ENCODE assay signal across 33 cellular contexts in the genomic region with DNA sequence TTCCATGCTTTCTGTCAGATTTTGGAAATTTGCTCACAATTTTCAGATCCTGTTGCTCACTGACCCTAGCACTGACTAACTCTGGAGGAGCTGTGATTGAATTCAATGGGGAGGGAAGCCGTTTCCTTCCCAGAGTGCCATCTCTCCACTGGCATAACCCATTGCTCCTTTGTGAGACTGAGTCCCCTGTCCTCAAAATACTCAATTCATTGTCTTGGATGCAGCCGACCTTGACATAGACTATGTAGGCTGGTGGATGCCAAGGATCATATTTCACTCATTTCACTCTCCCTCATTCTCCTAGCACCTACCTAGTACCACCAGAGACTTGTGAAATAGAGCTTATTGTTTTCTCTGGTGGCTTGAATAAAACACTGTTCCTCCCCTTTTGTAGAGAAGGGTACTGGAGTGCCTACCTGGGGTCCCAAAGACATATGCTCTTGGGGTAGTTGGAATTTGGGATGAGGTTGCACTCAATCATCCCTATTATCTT.
"Had no signal": no experiment of that assay in that cellular context is flagged by ENCODE, and none has a peak within 500 bp of the region (broad histone marks: within the 10 kb centered on the region; RNA-seq: fewer than 3 reads in every experiment).

No MANE protein-coding gene starts in this region.

- H3K36me3 ChIP-seq: adrenal gland, breast epithelium, Peyer's patch, SJSA1 had no signal

- H3K4me2 ChIP-seq: KMS-11 had no signal

- H3K9me3 ChIP-seq: adrenal gland, body of pancreas, breast epithelium, Peyer's patch, SJSA1 had no signal

- ATAC-seq: activated naive CD4-positive, alpha-beta T cell treated with anti-CD3 and anti-CD28 coated beads, Interleukin-2, amount 50 U/mL, for 72 hours; activated T-cell treated with anti-CD3 and anti-CD28 coated beads, Interleukin-2, amount 50 U/mL, for 4 hours; body of pancreas; PC-3; SK-N-SH treated with all-trans-retinoic acid at 6 μM for 48 hours had no signal

- H3K4me3 ChIP-seq: adrenal gland, body of pancreas, breast epithelium, Peyer's patch, SJSA1 had no signal

- H3K27ac ChIP-seq: adrenal gland, body of pancreas, breast epithelium, KMS-11, Peyer's patch, SJSA1, VCaP had no signal

- H3K4me1 ChIP-seq: breast epithelium had no signal

- DNase-seq: activated B cell treated with CpG ODN at 0.5 μM for 24 hours; activated CD4-positive, alpha-beta memory T cell treated with anti-CD3 and anti-CD28 coated beads for 36 hours; activated CD4-positive, alpha-beta T cell treated with anti-CD3 and anti-CD28 coated beads for 4 hours; activated CD4-positive, alpha-beta T cell treated with anti-CD3 and anti-CD28 coated beads, Interleukin-2, amount 50 U/mL, for 1 hour; activated CD4-positive, CD25-positive, alpha-beta regulatory T cell treated with anti-CD3 and anti-CD28 coated beads, Interleukin-2, amount 50 U/mL, for 72 hours; activated CD8-positive, alpha-beta memory T cell treated with anti-CD3 and anti-CD28 coated beads, Interleukin-2, amount 50 U/mL, for 4 hours; activated gamma-delta T cell treated with Interleukin-2 at 50 U/mL for 16 hours; activated naive CD4-positive, alpha-beta T cell treated with anti-CD3 and anti-CD28 coated beads for 36 hours; activated T-cell treated with anti-CD3 and anti-CD28 coated beads for 4 hours; activated T-cell treated with anti-CD3 and anti-CD28 coated beads, Interleukin-2, amount 50 U/mL, for 4 hours; adrenal gland; body of pancreas; MM.1S; NCI-H1092; NCI-H1694 treated with DMSO at 0.1 percent for 48 hours; NCI-H2029; NCI-H2171; NCI-H446 treated with DMSO at 0.1 percent for 48 hours; NCI-H69; PC-3; Peyer's patch; RPMI8226; SHP77 treated with DMSO at 0.1 percent for 48 hours; SW 1271; T-helper 1 cell; T-helper 2 cell; T-helper 9 cell had no signal
